In the genomic region with DNA sequence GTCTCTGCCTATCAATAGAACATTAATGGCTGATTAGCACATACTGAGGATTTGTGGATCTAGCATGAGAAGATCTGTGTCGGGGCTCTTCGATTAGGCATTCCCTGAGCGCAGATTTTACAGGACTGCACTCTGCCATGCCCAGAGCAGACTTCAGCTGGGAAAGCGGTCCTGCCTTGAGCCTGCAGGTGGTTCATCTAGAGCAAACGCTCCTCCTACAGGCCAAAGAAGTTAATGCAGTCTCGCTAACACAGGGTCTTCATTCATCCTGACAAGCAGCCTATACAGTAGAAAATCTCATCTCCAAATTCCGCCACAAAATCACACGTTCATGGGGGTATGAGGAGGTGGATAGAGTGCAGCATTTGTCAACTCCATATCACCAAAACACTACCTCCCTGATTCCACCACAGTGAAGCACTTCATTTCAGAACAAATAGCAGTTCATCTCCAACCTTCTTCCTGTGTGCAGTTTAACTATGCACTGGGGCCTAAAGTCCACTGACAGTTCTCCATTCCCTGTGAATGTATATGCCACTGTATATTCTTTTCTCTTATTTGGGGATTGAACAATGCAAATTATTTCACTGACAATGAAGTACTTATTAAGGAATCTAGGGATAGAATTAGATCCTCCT, we compare ENCODE assay signal across 1 cellular context.
TF ChIP-seq lines count a peak whose summit lies in the region.

No MANE protein-coding gene starts in this region.

TF ChIP-seq in H1, 55 proteins besides CTCF, POLR2A, EP300 and RAD21 (continued from another document):
- TF ChIP-seq, protein P1, sequence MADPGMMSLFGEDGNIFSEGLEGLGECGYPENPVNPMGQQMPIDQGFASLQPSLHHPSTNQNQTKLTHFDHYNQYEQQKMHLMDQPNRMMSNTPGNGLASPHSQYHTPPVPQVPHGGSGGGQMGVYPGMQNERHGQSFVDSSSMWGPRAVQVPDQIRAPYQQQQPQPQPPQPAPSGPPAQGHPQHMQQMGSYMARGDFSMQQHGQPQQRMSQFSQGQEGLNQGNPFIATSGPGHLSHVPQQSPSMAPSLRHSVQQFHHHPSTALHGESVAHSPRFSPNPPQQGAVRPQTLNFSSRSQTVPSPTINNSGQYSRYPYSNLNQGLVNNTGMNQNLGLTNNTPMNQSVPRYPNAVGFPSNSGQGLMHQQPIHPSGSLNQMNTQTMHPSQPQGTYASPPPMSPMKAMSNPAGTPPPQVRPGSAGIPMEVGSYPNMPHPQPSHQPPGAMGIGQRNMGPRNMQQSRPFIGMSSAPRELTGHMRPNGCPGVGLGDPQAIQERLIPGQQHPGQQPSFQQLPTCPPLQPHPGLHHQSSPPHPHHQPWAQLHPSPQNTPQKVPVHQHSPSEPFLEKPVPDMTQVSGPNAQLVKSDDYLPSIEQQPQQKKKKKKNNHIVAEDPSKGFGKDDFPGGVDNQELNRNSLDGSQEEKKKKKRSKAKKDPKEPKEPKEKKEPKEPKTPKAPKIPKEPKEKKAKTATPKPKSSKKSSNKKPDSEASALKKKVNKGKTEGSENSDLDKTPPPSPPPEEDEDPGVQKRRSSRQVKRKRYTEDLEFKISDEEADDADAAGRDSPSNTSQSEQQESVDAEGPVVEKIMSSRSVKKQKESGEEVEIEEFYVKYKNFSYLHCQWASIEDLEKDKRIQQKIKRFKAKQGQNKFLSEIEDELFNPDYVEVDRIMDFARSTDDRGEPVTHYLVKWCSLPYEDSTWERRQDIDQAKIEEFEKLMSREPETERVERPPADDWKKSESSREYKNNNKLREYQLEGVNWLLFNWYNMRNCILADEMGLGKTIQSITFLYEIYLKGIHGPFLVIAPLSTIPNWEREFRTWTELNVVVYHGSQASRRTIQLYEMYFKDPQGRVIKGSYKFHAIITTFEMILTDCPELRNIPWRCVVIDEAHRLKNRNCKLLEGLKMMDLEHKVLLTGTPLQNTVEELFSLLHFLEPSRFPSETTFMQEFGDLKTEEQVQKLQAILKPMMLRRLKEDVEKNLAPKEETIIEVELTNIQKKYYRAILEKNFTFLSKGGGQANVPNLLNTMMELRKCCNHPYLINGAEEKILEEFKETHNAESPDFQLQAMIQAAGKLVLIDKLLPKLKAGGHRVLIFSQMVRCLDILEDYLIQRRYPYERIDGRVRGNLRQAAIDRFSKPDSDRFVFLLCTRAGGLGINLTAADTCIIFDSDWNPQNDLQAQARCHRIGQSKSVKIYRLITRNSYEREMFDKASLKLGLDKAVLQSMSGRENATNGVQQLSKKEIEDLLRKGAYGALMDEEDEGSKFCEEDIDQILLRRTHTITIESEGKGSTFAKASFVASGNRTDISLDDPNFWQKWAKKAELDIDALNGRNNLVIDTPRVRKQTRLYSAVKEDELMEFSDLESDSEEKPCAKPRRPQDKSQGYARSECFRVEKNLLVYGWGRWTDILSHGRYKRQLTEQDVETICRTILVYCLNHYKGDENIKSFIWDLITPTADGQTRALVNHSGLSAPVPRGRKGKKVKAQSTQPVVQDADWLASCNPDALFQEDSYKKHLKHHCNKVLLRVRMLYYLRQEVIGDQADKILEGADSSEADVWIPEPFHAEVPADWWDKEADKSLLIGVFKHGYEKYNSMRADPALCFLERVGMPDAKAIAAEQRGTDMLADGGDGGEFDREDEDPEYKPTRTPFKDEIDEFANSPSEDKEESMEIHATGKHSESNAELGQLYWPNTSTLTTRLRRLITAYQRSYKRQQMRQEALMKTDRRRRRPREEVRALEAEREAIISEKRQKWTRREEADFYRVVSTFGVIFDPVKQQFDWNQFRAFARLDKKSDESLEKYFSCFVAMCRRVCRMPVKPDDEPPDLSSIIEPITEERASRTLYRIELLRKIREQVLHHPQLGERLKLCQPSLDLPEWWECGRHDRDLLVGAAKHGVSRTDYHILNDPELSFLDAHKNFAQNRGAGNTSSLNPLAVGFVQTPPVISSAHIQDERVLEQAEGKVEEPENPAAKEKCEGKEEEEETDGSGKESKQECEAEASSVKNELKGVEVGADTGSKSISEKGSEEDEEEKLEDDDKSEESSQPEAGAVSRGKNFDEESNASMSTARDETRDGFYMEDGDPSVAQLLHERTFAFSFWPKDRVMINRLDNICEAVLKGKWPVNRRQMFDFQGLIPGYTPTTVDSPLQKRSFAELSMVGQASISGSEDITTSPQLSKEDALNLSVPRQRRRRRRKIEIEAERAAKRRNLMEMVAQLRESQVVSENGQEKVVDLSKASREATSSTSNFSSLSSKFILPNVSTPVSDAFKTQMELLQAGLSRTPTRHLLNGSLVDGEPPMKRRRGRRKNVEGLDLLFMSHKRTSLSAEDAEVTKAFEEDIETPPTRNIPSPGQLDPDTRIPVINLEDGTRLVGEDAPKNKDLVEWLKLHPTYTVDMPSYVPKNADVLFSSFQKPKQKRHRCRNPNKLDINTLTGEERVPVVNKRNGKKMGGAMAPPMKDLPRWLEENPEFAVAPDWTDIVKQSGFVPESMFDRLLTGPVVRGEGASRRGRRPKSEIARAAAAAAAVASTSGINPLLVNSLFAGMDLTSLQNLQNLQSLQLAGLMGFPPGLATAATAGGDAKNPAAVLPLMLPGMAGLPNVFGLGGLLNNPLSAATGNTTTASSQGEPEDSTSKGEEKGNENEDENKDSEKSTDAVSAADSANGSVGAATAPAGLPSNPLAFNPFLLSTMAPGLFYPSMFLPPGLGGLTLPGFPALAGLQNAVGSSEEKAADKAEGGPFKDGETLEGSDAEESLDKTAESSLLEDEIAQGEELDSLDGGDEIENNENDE (IDR thresholded peaks at IDR 0.05; ENCODE audit: insufficient replicate concordance, low read length) = no peak
